In genomic region chr14:103384450-103385152, GRCh38 we compare ENCODE assay signal across 8 cellular contexts. TPM values are rescaled to one million over a fixed set of nuclear protein-coding genes. Genes with fewer than 3 reads are reported as not detected.
DNase-seq lines count a peak whose midpoint lies in the region; ATAC-seq and TF ChIP-seq lines count a peak whose summit lies in the region.

No MANE protein-coding gene starts in this region.

- H3K4me1 ChIP-seq in SJCRH30 (no peaks in the 10 kb centered on the region), rectal smooth muscle tissue (ENCODE audit: control insufficient read depth, insufficient read depth, low read length) (peaks cover 13% of the 10 kb centered on the region)

- H3K4me3 Mint-ChIP-seq in CD14-positive monocyte: peak overlapping the region; percentile 96 to 98

- peak overlapping the region; percentile 40 for H3K9ac ChIP-seq in rectal smooth muscle tissue (ENCODE audit: low read length)

- intact Hi-C loops in CD14-positive monocyte (cut with micrococcal nuclease): loop anchor here (5.0 kb wide), 1 partner anchor 37 kb away; no protein-coding TSS in a partner anchor

- no peak for TF ChIP-seq CTCF in CD14-positive monocyte (IDR thresholded peaks at IDR 0.05)
- no peak for TF ChIP-seq CTCF in fibroblast of pulmonary artery (IDR thresholded peaks at IDR 0.05; ENCODE audit: low read length, missing control alignments)

- H3K27ac ChIP-seq in SJCRH30 (no peak overlapping the region; the same call in 1 of the 2 replicates), rectal smooth muscle tissue (ENCODE audit: low read depth, low read length) (peak overlapping the region; percentile 95)

- no peaks in the 10 kb centered on the region for H3K9me3 Mint-ChIP-seq in CD14-positive monocyte

- H3K27ac Mint-ChIP-seq in CD14-positive monocyte: peak overlapping the region; percentile 91 to 94 (median 93)

- H3K9me3 ChIP-seq in SJCRH30 (replicated peaks): peaks cover 5% of the 10 kb centered on the region

- peaks cover 0 to 3% of the 10 kb centered on the region in 2 donors for H3K36me3 Mint-ChIP-seq in CD14-positive monocyte

- H3K36me3 ChIP-seq in H7 (replicated peaks; ENCODE audit: control insufficient read depth, insufficient read depth, low read length) (no peaks in the 10 kb centered on the region), SJCRH30 (no peaks in the 10 kb centered on the region), rectal smooth muscle tissue (ENCODE audit: control insufficient read depth, insufficient read depth, low read length) (no peaks in the 10 kb centered on the region)

- H3K27me3 ChIP-seq in H7 (ENCODE audit: control insufficient read depth, insufficient read depth, low read length): peaks cover 5% of the 10 kb centered on the region; the same call in 1 of the 2 replicates
- H3K27me3 ChIP-seq in SJCRH30: no peaks in the 10 kb centered on the region
- no peaks in the 10 kb centered on the region for H3K27me3 ChIP-seq in rectal smooth muscle tissue (ENCODE audit: control insufficient read depth, insufficient read depth, low read length)

- peaks cover 62% of the 10 kb centered on the region for H3K4me1 Mint-ChIP-seq in CD14-positive monocyte

- H3K4me3 ChIP-seq in H7 (ENCODE audit: insufficient read depth, low read depth, low read length): peak overlapping the region; percentile 98
- H3K4me3 ChIP-seq in SJCRH30: peak overlapping the region; percentile 77
- H3K4me3 ChIP-seq in fibroblast of pulmonary artery (replicated peaks; ENCODE audit: low read depth, low read length): peak overlapping the region; percentile 98
- H3K4me3 ChIP-seq in rectal smooth muscle tissue (ENCODE audit: low read length): peak overlapping the region; percentile 89

- DNase-seq in CD14-positive monocyte (ENCODE audit: low spot score): no peak
- DNase-seq in H7: no peak
- DNase-seq in SJCRH30: no peak
- no peak for DNase-seq in fibroblast of pulmonary artery (ENCODE audit: low read depth)
- DNase-seq in pons (ENCODE audit: low spot score): no peak

- H3K27me3 Mint-ChIP-seq in CD14-positive monocyte (ENCODE audit: low read depth in 3 of 3): no peaks in the 10 kb centered on the region

- no peak for ATAC-seq in GM19463 (IDR thresholded peaks at IDR 0.05; ENCODE audit: unreplicated experiment)
- ATAC-seq in esophagus mucosa: no peak

RNA-seq across cellular contexts. Expression of gene MARK3, which starts 0.6 kb away (rescaled TPM):
- polyA plus RNA-seq in CD14-positive monocyte: 10 to 100 TPM; 29.3 to 44.7 TPM
- total RNA-seq in H7 (2014; rRNA removed; shearing (Covaris generic)): 66.0 and 66.8 TPM in 2 replicates
- 74.3 and 83.9 TPM in 2 replicates for total RNA-seq in SJCRH30 (2014; rRNA removed; shearing (Covaris generic))
- 62.1 TPM for total RNA-seq in esophagus mucosa

RNA-seq across cellular contexts. Expression of gene EIF5, which starts 50.6 kb away (rescaled TPM):
- polyA plus RNA-seq in CD14-positive monocyte: 100 to 1,000 TPM; 163 to 191 TPM
- total RNA-seq in H7 (2014; rRNA removed; shearing (Covaris generic)): 165 and 167 TPM in 2 replicates
- total RNA-seq in SJCRH30 (2014; rRNA removed; shearing (Covaris generic)): 352 and 383 TPM in 2 replicates
- total RNA-seq in esophagus mucosa: 253 TPM
